In genomic region chr5:73114029-73114688, GRCh38 we compare ENCODE assay signal across 33 cellular contexts. TPM values are rescaled to one million over a fixed set of nuclear protein-coding genes. Genes with fewer than 3 reads are reported as not detected.
"Had no signal": no experiment of that assay in that cellular context is flagged by ENCODE, and none has a peak within 500 bp of the region (broad histone marks: within the 10 kb centered on the region; RNA-seq: fewer than 3 reads in every experiment).

No MANE protein-coding gene starts in this region.

- H3K27me3 ChIP-seq: SJCRH30 had no signal

- H3K36me3 ChIP-seq: cardiac muscle cell, SJCRH30, WERI-Rb-1 had no signal

- H3K36me3 Mint-ChIP-seq: activated CD8-positive, alpha-beta memory T cell treated with anti-CD3 and anti-CD28 coated beads, Interleukin-2, amount 10 ng/mL, durations not matched to agents 7 days and 5 days; activated naive CD4-positive, alpha-beta T cell treated with anti-CD3 and anti-CD28 coated beads, Interleukin-2, amount 10 ng/mL, durations not matched to agents 7 days and 5 days; activated naive CD8-positive, alpha-beta T cell; IgD-negative memory B cell had no signal

- ATAC-seq: activated CD8-positive, alpha-beta memory T cell treated with anti-CD3 and anti-CD28 coated beads, Interleukin-2, amount 10 ng/mL, durations not matched to agents 7 days and 5 days; activated naive CD8-positive, alpha-beta T cell treated with anti-CD3 and anti-CD28 coated beads, Interleukin-2, amount 50 U/mL, for 24 hours; Panc1 had no signal

- H3K4me3 ChIP-seq: cardiac muscle cell, SJCRH30, SK-N-MC had no signal

- H3K4me3 Mint-ChIP-seq: activated CD4-positive, alpha-beta memory T cell treated with anti-CD3 and anti-CD28 coated beads, Interleukin-2, amount 10 ng/mL, durations not matched to agents 7 days and 5 days; activated CD8-positive, alpha-beta memory T cell treated with anti-CD3 and anti-CD28 coated beads, Interleukin-2, amount 10 ng/mL, durations not matched to agents 7 days and 5 days; activated naive CD4-positive, alpha-beta T cell treated with anti-CD3 and anti-CD28 coated beads, Interleukin-2, amount 10 ng/mL, durations not matched to agents 7 days and 5 days; activated naive CD8-positive, alpha-beta T cell; activated naive CD8-positive, alpha-beta T cell treated with anti-CD3 and anti-CD28 coated beads, Interleukin-2, amount 50 U/mL, for 24 hours; central memory CD8-positive, alpha-beta T cell; IgD-negative memory B cell had no signal

- H3K4me1 Mint-ChIP-seq: activated CD4-positive, alpha-beta memory T cell treated with anti-CD3 and anti-CD28 coated beads, Interleukin-2, amount 10 ng/mL, durations not matched to agents 7 days and 5 days; activated CD8-positive, alpha-beta memory T cell treated with anti-CD3 and anti-CD28 coated beads, Interleukin-2, amount 10 ng/mL, durations not matched to agents 7 days and 5 days; activated naive CD4-positive, alpha-beta T cell treated with anti-CD3 and anti-CD28 coated beads, Interleukin-2, amount 10 ng/mL, durations not matched to agents 7 days and 5 days had no signal

- H3K9me3 Mint-ChIP-seq: activated CD4-positive, alpha-beta memory T cell treated with anti-CD3 and anti-CD28 coated beads, Interleukin-2, amount 10 ng/mL, durations not matched to agents 7 days and 5 days; activated naive CD4-positive, alpha-beta T cell treated with anti-CD3 and anti-CD28 coated beads, Interleukin-2, amount 10 ng/mL, durations not matched to agents 7 days and 5 days; central memory CD8-positive, alpha-beta T cell had no signal

- H3K9me3 ChIP-seq: SJCRH30 had no signal

- H3K27ac Mint-ChIP-seq: activated CD4-positive, alpha-beta memory T cell treated with anti-CD3 and anti-CD28 coated beads, Interleukin-2, amount 10 ng/mL, durations not matched to agents 7 days and 5 days; activated CD8-positive, alpha-beta memory T cell treated with anti-CD3 and anti-CD28 coated beads, Interleukin-2, amount 10 ng/mL, durations not matched to agents 7 days and 5 days; activated naive CD4-positive, alpha-beta T cell treated with anti-CD3 and anti-CD28 coated beads, Interleukin-2, amount 10 ng/mL, durations not matched to agents 7 days and 5 days; activated naive CD8-positive, alpha-beta T cell; activated naive CD8-positive, alpha-beta T cell treated with anti-CD3 and anti-CD28 coated beads, Interleukin-2, amount 50 U/mL, for 24 hours; IgD-negative memory B cell had no signal

- DNase-seq: activated CD4-positive, alpha-beta memory T cell treated with anti-CD3 and anti-CD28 coated beads, Interleukin-2, amount 10 ng/mL, durations not matched to agents 7 days and 5 days; activated CD4-positive, alpha-beta T cell treated with anti-CD3 and anti-CD28 coated beads for 1 hour; activated CD4-positive, alpha-beta T cell treated with anti-CD3 and anti-CD28 coated beads for 48 hours; activated CD4-positive, CD25-positive, alpha-beta regulatory T cell; activated CD8-positive, alpha-beta memory T cell treated with anti-CD3 and anti-CD28 coated beads for 24 hours; activated CD8-positive, alpha-beta memory T cell treated with anti-CD3 and anti-CD28 coated beads, Interleukin-2, amount 10 ng/mL, durations not matched to agents 7 days and 5 days; activated CD8-positive, alpha-beta memory T cell treated with anti-CD3 and anti-CD28 coated beads, Interleukin-2, amount 50 U/mL, for 48 hours; activated effector memory CD4-positive, alpha-beta T cell treated with Interleukin-2 at 50 U/mL for 16 hours; activated naive CD4-positive, alpha-beta T cell treated with anti-CD3 and anti-CD28 coated beads, Interleukin-2, amount 10 ng/mL, durations not matched to agents 7 days and 5 days; activated naive CD8-positive, alpha-beta T cell treated with anti-CD3 and anti-CD28 coated beads, Interleukin-2, amount 50 U/mL, for 24 hours; activated T-cell treated with anti-CD3 and anti-CD28 coated beads, Interleukin-2, amount 50 U/mL, for 48 hours; anterior cingulate cortex; Karpas-422; KBM-7; NCI-H1436 treated with DMSO at 0.1 percent for 48 hours; NCI-H187; NCI-H2029 treated with DMSO at 0.1 percent for 48 hours; NCI-H2171 treated with DMSO at 0.1 percent for 48 hours; NCI-H2227 treated with DMSO at 0.1 percent for 48 hours; SJCRH30; T1000; WERI-Rb-1 had no signal

- H3K27ac ChIP-seq: cardiac muscle cell, SJCRH30, SK-N-MC, WERI-Rb-1 had no signal

RNA-seq across cellular contexts. Expression of gene TMEM171, which starts 6.2 kb away (rescaled TPM):
- total RNA-seq: activated CD4-positive, alpha-beta memory T cell treated with anti-CD3 and anti-CD28 coated beads, Interleukin-2, amount 10 ng/mL, durations not matched to agents 7 days and 5 days; activated CD8-positive, alpha-beta memory T cell treated with anti-CD3 and anti-CD28 coated beads, Interleukin-2, amount 10 ng/mL, durations not matched to agents 7 days and 5 days; cardiac muscle cell; SJCRH30; T-helper 1 cell treated with Interleukin-12 subunit alpha and Interleukin-12 subunit beta and Interleukin-4 antibody, amounts not matched to agents 30 ng/mL and 1 ng/mL, for 36 hours; T-helper 2 cell treated with Interferon-gamma antibody and Interleukin-4, amounts not matched to agents 100 ng/mL and 5 ng/mL, for 36 hours had no signal
- polyA plus RNA-seq: cardiac muscle cell, IgD-negative memory B cell had no signal

RNA-seq across cellular contexts. Expression of gene TMEM174, which starts 58.8 kb away (rescaled TPM):
- total RNA-seq: activated CD4-positive, alpha-beta memory T cell treated with anti-CD3 and anti-CD28 coated beads, Interleukin-2, amount 10 ng/mL, durations not matched to agents 7 days and 5 days; activated CD8-positive, alpha-beta memory T cell treated with anti-CD3 and anti-CD28 coated beads, Interleukin-2, amount 10 ng/mL, durations not matched to agents 7 days and 5 days; cardiac muscle cell; MCF 10A; NCI-H460; RPMI7951; SJCRH30; T-helper 1 cell treated with Interleukin-12 subunit alpha and Interleukin-12 subunit beta and Interleukin-4 antibody, amounts not matched to agents 30 ng/mL and 1 ng/mL, for 36 hours; T-helper 2 cell treated with Interferon-gamma antibody and Interleukin-4, amounts not matched to agents 100 ng/mL and 5 ng/mL, for 36 hours had no signal
- polyA plus RNA-seq: cardiac muscle cell, IgD-negative memory B cell had no signal
